Comparison of ENCODE assay signal across 2 cellular contexts in the genomic region with DNA sequence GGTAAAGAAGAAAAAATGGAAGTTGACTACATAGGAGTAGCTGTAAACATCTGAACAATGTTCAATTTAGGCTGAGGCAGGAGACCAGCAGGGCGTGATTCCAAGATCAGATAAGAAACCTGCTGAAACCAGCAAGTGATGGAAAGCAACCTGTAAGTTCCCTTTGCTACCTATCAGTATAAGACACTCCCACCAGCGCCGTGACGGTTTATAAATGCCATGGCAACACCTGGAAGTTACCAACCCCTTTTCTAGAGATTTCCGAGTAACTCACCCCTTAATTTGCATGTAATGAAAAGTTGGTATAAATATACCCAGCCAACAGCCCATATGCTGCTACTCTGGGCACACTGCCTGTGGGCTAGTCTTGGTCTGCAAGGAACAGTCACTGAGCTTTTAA.
TF ChIP-seq lines count a peak whose summit lies in the region.

No MANE protein-coding gene starts in this region.

TF ChIP-seq in GM23338, 12 proteins besides CTCF, POLR2A, EP300 and RAD21:
- TF ChIP-seq, protein P1, sequence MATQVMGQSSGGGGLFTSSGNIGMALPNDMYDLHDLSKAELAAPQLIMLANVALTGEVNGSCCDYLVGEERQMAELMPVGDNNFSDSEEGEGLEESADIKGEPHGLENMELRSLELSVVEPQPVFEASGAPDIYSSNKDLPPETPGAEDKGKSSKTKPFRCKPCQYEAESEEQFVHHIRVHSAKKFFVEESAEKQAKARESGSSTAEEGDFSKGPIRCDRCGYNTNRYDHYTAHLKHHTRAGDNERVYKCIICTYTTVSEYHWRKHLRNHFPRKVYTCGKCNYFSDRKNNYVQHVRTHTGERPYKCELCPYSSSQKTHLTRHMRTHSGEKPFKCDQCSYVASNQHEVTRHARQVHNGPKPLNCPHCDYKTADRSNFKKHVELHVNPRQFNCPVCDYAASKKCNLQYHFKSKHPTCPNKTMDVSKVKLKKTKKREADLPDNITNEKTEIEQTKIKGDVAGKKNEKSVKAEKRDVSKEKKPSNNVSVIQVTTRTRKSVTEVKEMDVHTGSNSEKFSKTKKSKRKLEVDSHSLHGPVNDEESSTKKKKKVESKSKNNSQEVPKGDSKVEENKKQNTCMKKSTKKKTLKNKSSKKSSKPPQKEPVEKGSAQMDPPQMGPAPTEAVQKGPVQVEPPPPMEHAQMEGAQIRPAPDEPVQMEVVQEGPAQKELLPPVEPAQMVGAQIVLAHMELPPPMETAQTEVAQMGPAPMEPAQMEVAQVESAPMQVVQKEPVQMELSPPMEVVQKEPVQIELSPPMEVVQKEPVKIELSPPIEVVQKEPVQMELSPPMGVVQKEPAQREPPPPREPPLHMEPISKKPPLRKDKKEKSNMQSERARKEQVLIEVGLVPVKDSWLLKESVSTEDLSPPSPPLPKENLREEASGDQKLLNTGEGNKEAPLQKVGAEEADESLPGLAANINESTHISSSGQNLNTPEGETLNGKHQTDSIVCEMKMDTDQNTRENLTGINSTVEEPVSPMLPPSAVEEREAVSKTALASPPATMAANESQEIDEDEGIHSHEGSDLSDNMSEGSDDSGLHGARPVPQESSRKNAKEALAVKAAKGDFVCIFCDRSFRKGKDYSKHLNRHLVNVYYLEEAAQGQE (IDR thresholded peaks at IDR 0.05; ENCODE audit: unreplicated experiment): no peak
- TF ChIP-seq JUNB (IDR thresholded peaks at IDR 0.05; ENCODE audit: unreplicated experiment) (no peak), STAT1 (IDR thresholded peaks at IDR 0.05; ENCODE audit: unreplicated experiment) (no peak), POLR2AphosphoS5 (IDR thresholded peaks at IDR 0.05; ENCODE audit: low read depth) (no peak), EZH2phosphoT487 (IDR thresholded peaks at IDR 0.05; ENCODE audit: unreplicated experiment) (no peak), ZNF331 (CRISPR knock-in tag; IDR thresholded peaks at IDR 0.05; ENCODE audit: low read depth) (no peak)
- TF ChIP-seq, protein P2, sequence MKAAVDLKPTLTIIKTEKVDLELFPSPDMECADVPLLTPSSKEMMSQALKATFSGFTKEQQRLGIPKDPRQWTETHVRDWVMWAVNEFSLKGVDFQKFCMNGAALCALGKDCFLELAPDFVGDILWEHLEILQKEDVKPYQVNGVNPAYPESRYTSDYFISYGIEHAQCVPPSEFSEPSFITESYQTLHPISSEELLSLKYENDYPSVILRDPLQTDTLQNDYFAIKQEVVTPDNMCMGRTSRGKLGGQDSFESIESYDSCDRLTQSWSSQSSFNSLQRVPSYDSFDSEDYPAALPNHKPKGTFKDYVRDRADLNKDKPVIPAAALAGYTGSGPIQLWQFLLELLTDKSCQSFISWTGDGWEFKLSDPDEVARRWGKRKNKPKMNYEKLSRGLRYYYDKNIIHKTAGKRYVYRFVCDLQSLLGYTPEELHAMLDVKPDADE (IDR thresholded peaks at IDR 0.05): no peak
- TF ChIP-seq, protein P3, sequence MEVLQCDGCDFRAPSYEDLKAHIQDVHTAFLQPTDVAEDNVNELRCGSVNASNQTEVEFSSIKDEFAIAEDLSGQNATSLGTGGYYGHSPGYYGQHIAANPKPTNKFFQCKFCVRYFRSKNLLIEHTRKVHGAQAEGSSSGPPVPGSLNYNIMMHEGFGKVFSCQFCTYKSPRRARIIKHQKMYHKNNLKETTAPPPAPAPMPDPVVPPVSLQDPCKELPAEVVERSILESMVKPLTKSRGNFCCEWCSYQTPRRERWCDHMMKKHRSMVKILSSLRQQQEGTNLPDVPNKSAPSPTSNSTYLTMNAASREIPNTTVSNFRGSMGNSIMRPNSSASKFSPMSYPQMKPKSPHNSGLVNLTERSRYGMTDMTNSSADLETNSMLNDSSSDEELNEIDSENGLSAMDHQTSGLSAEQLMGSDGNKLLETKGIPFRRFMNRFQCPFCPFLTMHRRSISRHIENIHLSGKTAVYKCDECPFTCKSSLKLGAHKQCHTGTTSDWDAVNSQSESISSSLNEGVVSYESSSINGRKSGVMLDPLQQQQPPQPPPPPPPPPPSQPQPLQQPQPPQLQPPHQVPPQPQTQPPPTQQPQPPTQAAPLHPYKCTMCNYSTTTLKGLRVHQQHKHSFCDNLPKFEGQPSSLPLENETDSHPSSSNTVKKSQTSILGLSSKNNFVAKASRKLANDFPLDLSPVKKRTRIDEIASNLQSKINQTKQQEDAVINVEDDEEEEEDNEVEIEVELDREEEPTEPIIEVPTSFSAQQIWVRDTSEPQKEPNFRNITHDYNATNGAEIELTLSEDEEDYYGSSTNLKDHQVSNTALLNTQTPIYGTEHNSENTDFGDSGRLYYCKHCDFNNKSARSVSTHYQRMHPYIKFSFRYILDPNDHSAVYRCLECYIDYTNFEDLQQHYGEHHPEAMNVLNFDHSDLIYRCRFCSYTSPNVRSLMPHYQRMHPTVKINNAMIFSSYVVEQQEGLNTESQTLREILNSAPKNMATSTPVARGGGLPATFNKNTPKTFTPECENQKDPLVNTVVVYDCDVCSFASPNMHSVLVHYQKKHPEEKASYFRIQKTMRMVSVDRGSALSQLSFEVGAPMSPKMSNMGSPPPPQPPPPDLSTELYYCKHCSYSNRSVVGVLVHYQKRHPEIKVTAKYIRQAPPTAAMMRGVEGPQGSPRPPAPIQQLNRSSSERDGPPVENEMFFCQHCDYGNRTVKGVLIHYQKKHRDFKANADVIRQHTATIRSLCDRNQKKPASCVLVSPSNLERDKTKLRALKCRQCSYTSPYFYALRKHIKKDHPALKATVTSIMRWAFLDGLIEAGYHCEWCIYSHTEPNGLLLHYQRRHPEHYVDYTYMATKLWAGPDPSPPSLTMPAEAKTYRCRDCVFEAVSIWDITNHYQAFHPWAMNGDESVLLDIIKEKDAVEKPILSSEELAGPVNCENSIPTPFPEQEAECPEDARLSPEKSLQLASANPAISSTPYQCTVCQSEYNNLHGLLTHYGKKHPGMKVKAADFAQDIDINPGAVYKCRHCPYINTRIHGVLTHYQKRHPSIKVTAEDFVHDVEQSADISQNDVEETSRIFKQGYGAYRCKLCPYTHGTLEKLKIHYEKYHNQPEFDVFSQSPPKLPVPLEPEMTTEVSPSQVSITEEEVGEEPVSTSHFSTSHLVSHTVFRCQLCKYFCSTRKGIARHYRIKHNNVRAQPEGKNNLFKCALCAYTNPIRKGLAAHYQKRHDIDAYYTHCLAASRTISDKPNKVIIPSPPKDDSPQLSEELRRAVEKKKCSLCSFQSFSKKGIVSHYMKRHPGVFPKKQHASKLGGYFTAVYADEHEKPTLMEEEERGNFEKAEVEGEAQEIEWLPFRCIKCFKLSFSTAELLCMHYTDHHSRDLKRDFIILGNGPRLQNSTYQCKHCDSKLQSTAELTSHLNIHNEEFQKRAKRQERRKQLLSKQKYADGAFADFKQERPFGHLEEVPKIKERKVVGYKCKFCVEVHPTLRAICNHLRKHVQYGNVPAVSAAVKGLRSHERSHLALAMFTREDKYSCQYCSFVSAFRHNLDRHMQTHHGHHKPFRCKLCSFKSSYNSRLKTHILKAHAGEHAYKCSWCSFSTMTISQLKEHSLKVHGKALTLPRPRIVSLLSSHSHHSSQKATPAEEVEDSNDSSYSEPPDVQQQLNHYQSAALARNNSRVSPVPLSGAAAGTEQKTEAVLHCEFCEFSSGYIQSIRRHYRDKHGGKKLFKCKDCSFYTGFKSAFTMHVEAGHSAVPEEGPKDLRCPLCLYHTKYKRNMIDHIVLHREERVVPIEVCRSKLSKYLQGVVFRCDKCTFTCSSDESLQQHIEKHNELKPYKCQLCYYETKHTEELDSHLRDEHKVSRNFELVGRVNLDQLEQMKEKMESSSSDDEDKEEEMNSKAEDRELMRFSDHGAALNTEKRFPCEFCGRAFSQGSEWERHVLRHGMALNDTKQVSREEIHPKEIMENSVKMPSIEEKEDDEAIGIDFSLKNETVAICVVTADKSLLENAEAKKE (CRISPR knock-in tag; IDR thresholded peaks at IDR 0.05): no peak

TF ChIP-seq in WTC11, 78 proteins besides CTCF, POLR2A, EP300 and RAD21:
- no peak for TF ChIP-seq SOX15 (CRISPR knock-in tag; IDR thresholded peaks at IDR 0.05)
- no peak for TF ChIP-seq ZNF263 (CRISPR knock-in tag; IDR thresholded peaks at IDR 0.05; ENCODE audit: low read depth)
- TF ChIP-seq NR1H2 (CRISPR knock-in tag; IDR thresholded peaks at IDR 0.05): no peak
- TF ChIP-seq, protein P4, sequence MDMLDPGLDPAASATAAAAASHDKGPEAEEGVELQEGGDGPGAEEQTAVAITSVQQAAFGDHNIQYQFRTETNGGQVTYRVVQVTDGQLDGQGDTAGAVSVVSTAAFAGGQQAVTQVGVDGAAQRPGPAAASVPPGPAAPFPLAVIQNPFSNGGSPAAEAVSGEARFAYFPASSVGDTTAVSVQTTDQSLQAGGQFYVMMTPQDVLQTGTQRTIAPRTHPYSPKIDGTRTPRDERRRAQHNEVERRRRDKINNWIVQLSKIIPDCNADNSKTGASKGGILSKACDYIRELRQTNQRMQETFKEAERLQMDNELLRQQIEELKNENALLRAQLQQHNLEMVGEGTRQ (CRISPR knock-in tag; IDR thresholded peaks at IDR 0.05): no peak
- TF ChIP-seq, protein P5, sequence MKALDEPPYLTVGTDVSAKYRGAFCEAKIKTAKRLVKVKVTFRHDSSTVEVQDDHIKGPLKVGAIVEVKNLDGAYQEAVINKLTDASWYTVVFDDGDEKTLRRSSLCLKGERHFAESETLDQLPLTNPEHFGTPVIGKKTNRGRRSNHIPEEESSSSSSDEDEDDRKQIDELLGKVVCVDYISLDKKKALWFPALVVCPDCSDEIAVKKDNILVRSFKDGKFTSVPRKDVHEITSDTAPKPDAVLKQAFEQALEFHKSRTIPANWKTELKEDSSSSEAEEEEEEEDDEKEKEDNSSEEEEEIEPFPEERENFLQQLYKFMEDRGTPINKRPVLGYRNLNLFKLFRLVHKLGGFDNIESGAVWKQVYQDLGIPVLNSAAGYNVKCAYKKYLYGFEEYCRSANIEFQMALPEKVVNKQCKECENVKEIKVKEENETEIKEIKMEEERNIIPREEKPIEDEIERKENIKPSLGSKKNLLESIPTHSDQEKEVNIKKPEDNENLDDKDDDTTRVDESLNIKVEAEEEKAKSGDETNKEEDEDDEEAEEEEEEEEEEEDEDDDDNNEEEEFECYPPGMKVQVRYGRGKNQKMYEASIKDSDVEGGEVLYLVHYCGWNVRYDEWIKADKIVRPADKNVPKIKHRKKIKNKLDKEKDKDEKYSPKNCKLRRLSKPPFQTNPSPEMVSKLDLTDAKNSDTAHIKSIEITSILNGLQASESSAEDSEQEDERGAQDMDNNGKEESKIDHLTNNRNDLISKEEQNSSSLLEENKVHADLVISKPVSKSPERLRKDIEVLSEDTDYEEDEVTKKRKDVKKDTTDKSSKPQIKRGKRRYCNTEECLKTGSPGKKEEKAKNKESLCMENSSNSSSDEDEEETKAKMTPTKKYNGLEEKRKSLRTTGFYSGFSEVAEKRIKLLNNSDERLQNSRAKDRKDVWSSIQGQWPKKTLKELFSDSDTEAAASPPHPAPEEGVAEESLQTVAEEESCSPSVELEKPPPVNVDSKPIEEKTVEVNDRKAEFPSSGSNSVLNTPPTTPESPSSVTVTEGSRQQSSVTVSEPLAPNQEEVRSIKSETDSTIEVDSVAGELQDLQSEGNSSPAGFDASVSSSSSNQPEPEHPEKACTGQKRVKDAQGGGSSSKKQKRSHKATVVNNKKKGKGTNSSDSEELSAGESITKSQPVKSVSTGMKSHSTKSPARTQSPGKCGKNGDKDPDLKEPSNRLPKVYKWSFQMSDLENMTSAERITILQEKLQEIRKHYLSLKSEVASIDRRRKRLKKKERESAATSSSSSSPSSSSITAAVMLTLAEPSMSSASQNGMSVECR (CRISPR knock-in tag; IDR thresholded peaks at IDR 0.05; ENCODE audit: borderline replicate concordance): no peak
- no peak for TF ChIP-seq TP53 (CRISPR knock-in tag; IDR thresholded peaks at IDR 0.05)
- no peak for TF ChIP-seq ZNF416 (CRISPR knock-in tag; IDR thresholded peaks at IDR 0.05)
- TF ChIP-seq, protein P6, sequence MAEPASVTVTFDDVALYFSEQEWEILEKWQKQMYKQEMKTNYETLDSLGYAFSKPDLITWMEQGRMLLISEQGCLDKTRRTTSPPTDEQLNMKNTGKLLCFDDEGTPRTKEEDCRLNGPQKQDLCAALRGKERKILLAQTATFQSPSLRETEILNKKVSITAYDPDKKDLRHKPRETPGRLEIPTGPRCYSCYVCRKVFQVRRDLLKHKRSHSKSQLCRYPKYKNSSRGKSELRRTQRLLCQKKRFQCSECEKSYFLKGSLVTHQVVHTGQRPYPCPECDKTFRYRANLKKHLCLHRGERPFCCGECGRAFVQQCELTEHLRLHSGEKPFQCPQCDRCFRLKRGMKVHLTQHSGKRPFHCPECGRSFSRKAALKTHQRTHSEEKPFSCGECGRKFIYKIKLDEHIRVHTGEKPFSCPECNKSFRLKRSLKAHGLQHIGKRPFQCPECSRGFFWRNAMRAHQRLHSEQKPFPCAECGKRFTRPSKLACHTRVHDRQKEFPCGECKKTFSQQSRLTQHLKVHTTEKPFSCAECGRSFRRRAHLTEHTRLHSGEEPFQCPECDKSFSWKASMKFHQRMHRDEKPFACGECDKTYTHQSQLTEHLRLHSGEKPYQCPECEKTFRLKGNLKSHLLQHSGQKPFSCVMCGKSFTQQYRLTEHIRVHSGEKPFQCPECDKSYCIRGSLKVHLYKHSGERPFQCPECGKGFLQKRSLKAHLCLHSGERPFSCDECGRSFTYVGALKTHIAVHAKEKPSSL (CRISPR knock-in tag; conservative IDR thresholded peaks at IDR 0.05): no peak
- no peak for TF ChIP-seq CREB1 (CRISPR knock-in tag; IDR thresholded peaks at IDR 0.05)
- TF ChIP-seq, protein P7, sequence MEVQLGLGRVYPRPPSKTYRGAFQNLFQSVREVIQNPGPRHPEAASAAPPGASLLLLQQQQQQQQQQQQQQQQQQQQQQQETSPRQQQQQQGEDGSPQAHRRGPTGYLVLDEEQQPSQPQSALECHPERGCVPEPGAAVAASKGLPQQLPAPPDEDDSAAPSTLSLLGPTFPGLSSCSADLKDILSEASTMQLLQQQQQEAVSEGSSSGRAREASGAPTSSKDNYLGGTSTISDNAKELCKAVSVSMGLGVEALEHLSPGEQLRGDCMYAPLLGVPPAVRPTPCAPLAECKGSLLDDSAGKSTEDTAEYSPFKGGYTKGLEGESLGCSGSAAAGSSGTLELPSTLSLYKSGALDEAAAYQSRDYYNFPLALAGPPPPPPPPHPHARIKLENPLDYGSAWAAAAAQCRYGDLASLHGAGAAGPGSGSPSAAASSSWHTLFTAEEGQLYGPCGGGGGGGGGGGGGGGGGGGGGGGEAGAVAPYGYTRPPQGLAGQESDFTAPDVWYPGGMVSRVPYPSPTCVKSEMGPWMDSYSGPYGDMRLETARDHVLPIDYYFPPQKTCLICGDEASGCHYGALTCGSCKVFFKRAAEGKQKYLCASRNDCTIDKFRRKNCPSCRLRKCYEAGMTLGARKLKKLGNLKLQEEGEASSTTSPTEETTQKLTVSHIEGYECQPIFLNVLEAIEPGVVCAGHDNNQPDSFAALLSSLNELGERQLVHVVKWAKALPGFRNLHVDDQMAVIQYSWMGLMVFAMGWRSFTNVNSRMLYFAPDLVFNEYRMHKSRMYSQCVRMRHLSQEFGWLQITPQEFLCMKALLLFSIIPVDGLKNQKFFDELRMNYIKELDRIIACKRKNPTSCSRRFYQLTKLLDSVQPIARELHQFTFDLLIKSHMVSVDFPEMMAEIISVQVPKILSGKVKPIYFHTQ (CRISPR knock-in tag; IDR thresholded peaks at IDR 0.05): no peak
- no peak for TF ChIP-seq SP1 (CRISPR knock-in tag; conservative IDR thresholded peaks at IDR 0.05)
- no peak for TF ChIP-seq CREM (CRISPR knock-in tag; IDR thresholded peaks at IDR 0.05)
- TF ChIP-seq NFE2L1 (CRISPR knock-in tag; IDR thresholded peaks at IDR 0.05): no peak
- TF ChIP-seq IRF2 (CRISPR knock-in tag; IDR thresholded peaks at IDR 0.05; ENCODE audit: borderline replicate concordance, low read depth): no peak
- TF ChIP-seq NFYB (CRISPR knock-in tag; conservative IDR thresholded peaks at IDR 0.05; ENCODE audit: low read depth): no peak
